Comparison of ENCODE assay signal across 25 cellular contexts in the genomic region with DNA sequence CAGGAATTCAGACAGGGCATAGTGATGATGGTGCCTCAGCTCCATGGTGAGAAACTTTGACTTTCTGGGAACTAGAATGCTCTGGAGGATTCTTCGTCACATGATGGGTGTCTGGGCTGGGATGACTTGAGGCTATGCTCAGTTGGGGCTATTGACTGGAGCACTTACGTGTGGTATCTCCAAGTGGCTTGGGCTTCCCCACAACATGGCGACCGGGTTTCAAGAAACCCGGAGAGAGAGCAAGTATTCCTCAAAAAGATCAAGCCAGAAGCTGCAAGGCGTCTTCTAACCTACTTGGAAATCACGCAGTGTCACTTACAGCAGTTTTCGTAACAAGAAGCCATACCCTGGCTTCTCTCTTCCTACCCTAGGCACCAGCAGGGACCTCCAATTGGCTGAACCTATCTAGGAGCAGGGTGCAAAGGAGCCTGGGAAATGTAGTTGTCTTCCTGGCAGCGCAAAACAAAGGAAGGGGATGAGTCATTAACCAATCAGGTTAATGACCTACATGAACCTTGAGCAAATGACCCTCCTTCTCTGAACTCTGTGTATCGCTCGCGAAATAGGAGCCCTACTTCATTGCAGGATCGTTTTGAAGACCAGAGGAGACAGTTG. TPM values are rescaled to one million over a fixed set of nuclear protein-coding genes. Genes with fewer than 3 reads are reported as not detected.
A peak's percentile ranks its signal among the peaks of the same experiment; 100 is the strongest.
DNase-seq lines count a peak whose midpoint lies in the region; FAIRE-seq and TF ChIP-seq lines count a peak whose summit lies in the region.
"Had no signal": no experiment of that assay in that cellular context is flagged by ENCODE, and none has a peak within 500 bp of the region (broad histone marks: within the 10 kb centered on the region; RNA-seq: fewer than 3 reads in every experiment).

No MANE protein-coding gene starts in this region.

- peaks cover 0 to 10% (median 0%) of the 10 kb centered on the region in 8 donors for H3K9me3 Mint-ChIP-seq in CD4-positive, alpha-beta memory T cell
- no peaks in the 10 kb centered on the region for H3K9me3 Mint-ChIP-seq in immature natural killer cell
- H3K9me3 Mint-ChIP-seq: central memory CD8-positive, alpha-beta T cell had no signal

- H3K9me2 ChIP-seq in hepatocyte (replicated peaks; ENCODE audit: insufficient read depth), result no peaks in the 10 kb centered on the region

- no peaks in the 10 kb centered on the region for H3K79me2 ChIP-seq in hepatocyte

- H3K4me3 ChIP-seq in CD4-positive, alpha-beta memory T cell (ENCODE audit: low read length in 2 of 2), result no peak overlapping the region
- no peak overlapping the region for H3K4me3 ChIP-seq in hepatocyte
- H3K4me3 ChIP-seq: lung, Peyer's patch, prostate gland, SJSA1, stomach, tibial nerve had no signal

- peaks cover 3% of the 10 kb centered on the region for H3K36me3 ChIP-seq in CD4-positive, alpha-beta memory T cell (ENCODE audit: insufficient read depth, low read length)
- H3K36me3 ChIP-seq in hepatocyte (replicated peaks; ENCODE audit: insufficient read depth, low read depth), result no peaks in the 10 kb centered on the region
- H3K36me3 ChIP-seq: Peyer's patch, prostate gland, SJSA1, stomach, tibial nerve had no signal

- TF ChIP-seq POLR2A in H54 (IDR thresholded peaks at IDR 0.05; ENCODE audit: low read depth, low read length), result no peak

- CTCF ChIA-PET in CD4-positive, alpha-beta memory T cell (lab: Charles Lee; ENCODE audit: partially characterized antibody), result no interaction called here

- H3K9me3 ChIP-seq in CD4-positive, alpha-beta memory T cell (ENCODE audit: control insufficient read depth in 1 of 2, low read length in 2 of 2), result no peaks in the 10 kb centered on the region
- H3K9me3 ChIP-seq in hepatocyte (ENCODE audit: low read depth), result no peaks in the 10 kb centered on the region
- H3K9me3 ChIP-seq: prostate gland had no signal

- no peak overlapping the region for H2AFZ ChIP-seq in hepatocyte

- 92% methylated on average over 13 of the region's 13 CpGs for WGBS in hepatocyte (ENCODE audit: low lambda C conversion rate, missing lambda C conversion rate)

- no peaks in the 10 kb centered on the region for H3K27me3 Mint-ChIP-seq in CD4-positive, alpha-beta memory T cell
- peaks cover 0 to 2% (median 0%) of the 10 kb centered on the region in 3 donors for H3K27me3 Mint-ChIP-seq in immature natural killer cell (ENCODE audit: low read depth in 3 of 3)
- H3K27me3 Mint-ChIP-seq: activated naive CD8-positive, alpha-beta T cell treated with anti-CD3 and anti-CD28 coated beads, Interleukin-2, amount 50 U/mL, for 24 hours; central memory CD8-positive, alpha-beta T cell had no signal

- POLR2A ChIA-PET in CD4-positive, alpha-beta memory T cell (lab: Charles Lee; ENCODE audit: partially characterized antibody), result interaction anchor here (1.2 kb wide), 1 partner anchor 69 kb away, joined by 3 read pairs; no protein-coding TSS in a partner anchor

- H3K27ac ChIP-seq in CD4-positive, alpha-beta memory T cell (ENCODE audit: low read depth, low read length), result no peak overlapping the region
- H3K27ac ChIP-seq in hepatocyte, result no peak overlapping the region
- H3K27ac ChIP-seq: Peyer's patch, prostate gland, SJSA1, stomach, tibial nerve had no signal

- H3K36me3 Mint-ChIP-seq in CD4-positive, alpha-beta memory T cell, result peaks cover 47 to 49% of the 10 kb centered on the region in 2 donors
- peaks cover 19 to 27% (median 22%) of the 10 kb centered on the region in 3 donors for H3K36me3 Mint-ChIP-seq in immature natural killer cell

- peak overlapping the region in 4 of 7 donors; percentile 2 to 72 (median 26) for H3K27ac Mint-ChIP-seq in CD4-positive, alpha-beta memory T cell
- peak overlapping the region in 5 of 6 donors; percentile 47 to 79 (median 59) for H3K27ac Mint-ChIP-seq in immature natural killer cell
- H3K27ac Mint-ChIP-seq: activated naive CD8-positive, alpha-beta T cell treated with anti-CD3 and anti-CD28 coated beads, Interleukin-2, amount 50 U/mL, for 24 hours; activated T-helper 2 cell treated with anti-CD3 and anti-CD28 coated beads, Interferon-gamma antibody, Interleukin-2, Interleukin-4, amounts not matched to agents 10 μg/mL and 5 μg/mL and 100 μg/mL, durations not matched to agents 14 hours and 24 hours and 36 hours had no signal

- peaks cover 69% of the 10 kb centered on the region for H3K4me1 ChIP-seq in CD4-positive, alpha-beta memory T cell (ENCODE audit: insufficient read depth, low read length)
- no peaks in the 10 kb centered on the region for H3K4me1 ChIP-seq in hepatocyte (ENCODE audit: insufficient read depth)
- H3K4me1 ChIP-seq: prostate gland, SJSA1, tibial nerve had no signal

- peak overlapping the region in 1 of 8 donors; percentile 30 for H3K4me3 Mint-ChIP-seq in CD4-positive, alpha-beta memory T cell
- peak overlapping the region in 1 of 5 donors; percentile 19 for H3K4me3 Mint-ChIP-seq in immature natural killer cell
- H3K4me3 Mint-ChIP-seq: activated naive CD8-positive, alpha-beta T cell treated with anti-CD3 and anti-CD28 coated beads, Interleukin-2, amount 50 U/mL, for 24 hours; central memory CD8-positive, alpha-beta T cell; T-helper 1 cell treated with Interleukin-12 subunit alpha and Interleukin-12 subunit beta and Interleukin-4 antibody, amounts not matched to agents 30 μg/mL and 1 μg/mL, for 36 hours had no signal

- no peaks in the 10 kb centered on the region for H4K20me1 ChIP-seq in hepatocyte (ENCODE audit: insufficient read depth, poor library complexity, severe bottlenecking)

- no peak overlapping the region for H3K4me2 ChIP-seq in hepatocyte

- H3K27me3 ChIP-seq in CD4-positive, alpha-beta memory T cell (ENCODE audit: insufficient read depth, low read length), result no peaks in the 10 kb centered on the region
- no peaks in the 10 kb centered on the region for H3K27me3 ChIP-seq in hepatocyte
- H3K27me3 ChIP-seq: Peyer's patch, SJSA1, tibial nerve had no signal

- intact Hi-C loops in CD4-positive, alpha-beta memory T cell (cut with micrococcal nuclease), result no loop called here

- H3K4me1 Mint-ChIP-seq in CD4-positive, alpha-beta memory T cell, result peaks cover 49 to 87% (median 68%) of the 10 kb centered on the region in 4 donors
- H3K4me1 Mint-ChIP-seq in immature natural killer cell, result peaks cover 75 to 83% of the 10 kb centered on the region in 2 donors

- no peak for TF ChIP-seq CTCF in hepatocyte (IDR thresholded peaks at IDR 0.05; ENCODE audit: poor library complexity)

- peak; percentile 5 for DNase-seq in SIG-M5 treated with dmso at 0.1 percent for 504 hours (lab: John Stamatoyannopoulos, UW; ENCODE audit: unreplicated experiment)
- DNase-seq in SIG-M5 (lab: John Stamatoyannopoulos, UW), result no peak
- no peak for DNase-seq in CD4-positive, alpha-beta memory T cell
- DNase-seq in MV-4-11 (lab: John Stamatoyannopoulos, UW), result peak; percentile 37
- DNase-seq in immature natural killer cell, result no peak
- no peak for DNase-seq in NCI-H82 treated with DMSO at 0.1 percent for 48 hours (lab: John Stamatoyannopoulos, UW; ENCODE audit: unreplicated experiment)
- no peak for DNase-seq in H54 (ENCODE audit: insufficient read length, low spot score)
- no peak for DNase-seq in hepatocyte (ENCODE audit: low spot score)
- DNase-seq: 8988T; activated CD4-positive, alpha-beta T cell treated with anti-CD3 and anti-CD28 coated beads, Interleukin-2, amount 50 U/mL, for 1 hour; activated naive CD8-positive, alpha-beta T cell treated with anti-CD3 and anti-CD28 coated beads, Interleukin-2, amount 50 U/mL, for 24 hours; Kasumi-1; NCI-H1092; NCI-H187 treated with DMSO at 0.1 percent for 48 hours; NCI-H526 treated with DMSO at 0.1 percent for 48 hours; Peyer's patch; stomach had no signal

- no peak for FAIRE-seq in H54 (lab: Jason Lieb, UNC)
- FAIRE-seq: GM19239 had no signal

RNA-seq across cellular contexts. Expression of gene VAV1, which starts 22.4 kb away (rescaled TPM):
- 10 to 100 TPM; 82.5 to 87.6 TPM for total RNA-seq in CD4-positive, alpha-beta memory T cell
- 10 to 100 TPM; 16.0 to 23.9 TPM for polyA plus RNA-seq in CD4-positive, alpha-beta memory T cell
- polyA plus RNA-seq in immature natural killer cell (10 to 100 TPM; 19.4 to 44.8 (median 22.8) TPM), hepatocyte (not detected in 2 replicates)
- total RNA-seq in hepatocyte, result 0.23 and 0.32 TPM in 2 replicates
- total RNA-seq: SJSA1 had no signal

RNA-seq across cellular contexts. Expression of gene SH2D3A, which starts 27.7 kb away (rescaled TPM):
- total RNA-seq in CD4-positive, alpha-beta memory T cell, result 10 to 100 TPM; 59.3 to 64.3 TPM
- polyA plus RNA-seq in CD4-positive, alpha-beta memory T cell, result 10 to 100 TPM; 26.9 to 37.9 TPM
- polyA plus RNA-seq in immature natural killer cell (10 to 100 TPM in 1 of 3 donors, 1 to 10 TPM in 2; 7.4 to 13.6 (median 7.7) TPM), hepatocyte (19.6 and 26.0 TPM in 2 replicates)
- 14.8 and 18.9 TPM in 2 replicates for total RNA-seq in hepatocyte
- total RNA-seq: SJSA1 had no signal

RNA-seq across cellular contexts. Expression of gene TRIP10, which starts 55.4 kb away (rescaled TPM):
- total RNA-seq in CD4-positive, alpha-beta memory T cell, result 1 to 10 TPM; 6.1 to 6.5 TPM
- polyA plus RNA-seq in CD4-positive, alpha-beta memory T cell, result 1 to 10 TPM; 1.1 to 2.0 TPM
- polyA plus RNA-seq in immature natural killer cell (1 to 10 TPM in 1 of 3 donors, under 1 TPM in 1, not detected in 1; 0.86 to 1.5 TPM), hepatocyte (79.5 and 85.7 TPM in 2 replicates)
- 48.8 and 50.5 TPM in 2 replicates for total RNA-seq in hepatocyte

RNA-seq across cellular contexts. Expression of gene GPR108, which starts 57.5 kb away (rescaled TPM):
- 10 to 100 TPM; 75.6 to 85.3 TPM for total RNA-seq in CD4-positive, alpha-beta memory T cell
- 100 to 1,000 TPM in 1 of 2 donors, 10 to 100 TPM in 1; 99.2 to 183 TPM for polyA plus RNA-seq in CD4-positive, alpha-beta memory T cell
- polyA plus RNA-seq in immature natural killer cell (100 to 1,000 TPM; 127 to 178 (median 160) TPM), hepatocyte (120 TPM in 2 replicates)
- total RNA-seq in hepatocyte, result 59.0 and 66.6 TPM in 2 replicates

Comparison
In these comparisons a context has a peak if more than half of its experiments do, and no peak if none do; other contexts are left out.
1. DNase-seq: peak in SIG-M5 treated with dmso at 0.1 percent for 504 hours (single experiment) and MV-4-11 (single experiment); none in SIG-M5 (single experiment), CD4-positive, alpha-beta memory T cell (0 of 5), immature natural killer cell (0 of 3), NCI-H82 treated with DMSO at 0.1 percent for 48 hours (single experiment), H54 (single experiment) and hepatocyte (single experiment).
2. RNA of gene VAV1, which starts 22.4 kb away (polyA plus RNA-seq): 16.0 to 23.9 TPM in CD4-positive, alpha-beta memory T cell and 19.4 to 44.8 TPM in immature natural killer cell; not detected in hepatocyte; every median in the first group is over 10 times any median in the second.
3. RNA of gene TRIP10, which starts 55.4 kb away (polyA plus RNA-seq): 79.5 to 85.7 TPM in hepatocyte; 1.1 to 2.0 TPM in CD4-positive, alpha-beta memory T cell and 0.86 to 1.5 TPM in immature natural killer cell; every median in the first group is over 10 times any median in the second.